Comparison of ENCODE assay signal across 8 cellular contexts in the genomic region with DNA sequence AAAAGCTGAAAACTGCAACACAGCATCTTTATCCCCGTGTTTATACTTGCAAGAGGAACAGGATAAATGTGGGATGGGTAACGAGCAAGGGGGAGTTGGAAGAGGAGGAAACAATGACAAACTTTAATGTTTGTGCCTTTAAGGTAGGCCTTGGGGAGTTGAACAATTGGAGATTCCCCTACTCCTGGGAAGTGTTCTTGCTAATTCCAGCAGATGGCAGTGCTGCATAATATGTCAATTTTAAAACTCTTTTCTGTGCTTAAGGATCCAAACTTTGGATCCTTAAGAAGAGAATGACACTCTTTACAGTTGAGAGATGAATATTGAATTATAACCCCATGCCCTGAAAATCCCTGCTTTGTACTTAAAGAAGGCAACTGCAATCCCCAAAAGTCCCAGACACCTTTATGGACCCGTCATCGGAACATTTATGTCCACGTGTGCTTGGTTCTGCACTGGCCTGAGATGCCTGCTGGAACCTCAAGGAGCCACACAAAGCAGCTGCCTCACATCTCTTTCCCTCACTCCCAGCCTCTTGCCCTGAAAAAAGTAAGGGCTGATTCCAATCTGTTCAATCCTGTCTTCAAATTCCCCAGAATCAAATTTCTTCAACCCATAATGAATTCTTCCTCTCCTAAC. TPM values are rescaled to one million over a fixed set of nuclear protein-coding genes. Genes with fewer than 3 reads are reported as not detected.
A peak's percentile ranks its signal among the peaks of the same experiment; 100 is the strongest.
DNase-seq lines count a peak whose midpoint lies in the region; ATAC-seq, FAIRE-seq and TF ChIP-seq lines count a peak whose summit lies in the region.

No MANE protein-coding gene starts in this region.

- ATAC-seq in T-helper 17 cell (peak; percentile 80), pancreas (peak; percentile 73 to 92 (median 89)), GM21717 (IDR thresholded peaks at IDR 0.05; ENCODE audit: unreplicated experiment) (no peak)

- TF ChIP-seq CTCF in pancreas (IDR thresholded peaks at IDR 0.05), result peak; percentile 49 to 71 (median 63)

- H3K4me1 Mint-ChIP-seq in activated CD4-positive, alpha-beta T cell treated with anti-CD3 and anti-CD28 coated beads, Interleukin-2, amount 10 ng/mL, durations not matched to agents 7 days and 5 days, result peaks cover 2% of the 10 kb centered on the region
- peaks cover 3% of the 10 kb centered on the region for H3K4me1 Mint-ChIP-seq in T-helper 17 cell
- no peaks in the 10 kb centered on the region for H3K4me1 Mint-ChIP-seq in activated T-helper 1 cell treated with anti-CD3 and anti-CD28 coated beads, Interleukin-12 subunit alpha, Interleukin-12 subunit beta, Interleukin-2, Interleukin-4 antibody, amounts not matched to agents 30 ng/mL and 10 ng/mL and 1 ng/mL, durations not matched to agents 14 hours and 24 hours and 36 hours (ENCODE audit: low read depth)

- FAIRE-seq in pancreas (lab: Jason Lieb, UNC), result peak; percentile 45

- 36 to 40% methylated on average over 5 of the region's 5 CpGs for WGBS in pancreas, 2 donors

- intact Hi-C loops in pancreas (cut with DNase I), result loop anchor here (5.0 to 10.0 kb wide), 4 partner anchors 126 to 141 kb away; no protein-coding TSS in a partner anchor
- intact Hi-C loops in activated T-helper 1 cell treated with anti-CD3 and anti-CD28 coated beads, Interleukin-12 subunit alpha, Interleukin-12 subunit beta, Interleukin-2, Interleukin-4 antibody, amounts not matched to agents 30 ng/mL and 10 ng/mL and 1 ng/mL, durations not matched to agents 14 hours and 24 hours and 36 hours (cut with micrococcal nuclease), result loop anchor here (1.0 to 10.0 kb wide), 3 partner anchors 11 to 1438 kb away; no protein-coding TSS in a partner anchor

- H3K9me3 ChIP-seq in T-helper 17 cell (ENCODE audit: control insufficient read depth, low read length, poor library complexity, severe bottlenecking) (no peaks in the 10 kb centered on the region), pancreas (no peaks in the 10 kb centered on the region)

- CTCF ChIA-PET in activated CD4-positive, alpha-beta T cell treated with anti-CD3 and anti-CD28 coated beads, Interleukin-2, amount 10 ng/mL, durations not matched to agents 7 days and 5 days (lab: Charles Lee), result no interaction called here

- DNase-seq in activated CD4-positive, alpha-beta T cell treated with anti-CD3 and anti-CD28 coated beads, Interleukin-2, amount 10 ng/mL, durations not matched to agents 7 days and 5 days, result peak; percentile 34
- no peak for DNase-seq in activated CD4-positive, alpha-beta T cell treated with anti-CD3 and anti-CD28 coated beads for 4 hours
- peak; percentile 37 for DNase-seq in KG1 (lab: John Stamatoyannopoulos, UW)
- no peak for DNase-seq in T-helper 17 cell
- peak; percentile 47 for DNase-seq in foreskin melanocyte
- peak in 1 of 6 donors; percentile 36 for DNase-seq in pancreas
- DNase-seq in activated T-helper 1 cell treated with anti-CD3 and anti-CD28 coated beads, Interleukin-12 subunit alpha, Interleukin-12 subunit beta, Interleukin-2, Interleukin-4 antibody, amounts not matched to agents 30 ng/mL and 10 ng/mL and 1 ng/mL, durations not matched to agents 14 hours and 24 hours and 36 hours (ENCODE audit: low spot score), result no peak

- peaks cover 2% of the 10 kb centered on the region for H3K27me3 Mint-ChIP-seq in activated CD4-positive, alpha-beta T cell treated with anti-CD3 and anti-CD28 coated beads, Interleukin-2, amount 10 ng/mL, durations not matched to agents 7 days and 5 days
- peaks cover 14% of the 10 kb centered on the region for H3K27me3 Mint-ChIP-seq in T-helper 17 cell
- peaks cover 5% of the 10 kb centered on the region for H3K27me3 Mint-ChIP-seq in activated T-helper 1 cell treated with anti-CD3 and anti-CD28 coated beads, Interleukin-12 subunit alpha, Interleukin-12 subunit beta, Interleukin-2, Interleukin-4 antibody, amounts not matched to agents 30 ng/mL and 10 ng/mL and 1 ng/mL, durations not matched to agents 14 hours and 24 hours and 36 hours (ENCODE audit: insufficient read depth)

- POLR2A ChIA-PET in activated CD4-positive, alpha-beta T cell treated with anti-CD3 and anti-CD28 coated beads, Interleukin-2, amount 10 ng/mL, durations not matched to agents 7 days and 5 days (lab: Charles Lee), result no interaction called here

- no peak overlapping the region for H3K27ac Mint-ChIP-seq in activated CD4-positive, alpha-beta T cell treated with anti-CD3 and anti-CD28 coated beads, Interleukin-2, amount 10 ng/mL, durations not matched to agents 7 days and 5 days
- H3K27ac Mint-ChIP-seq in T-helper 17 cell, result no peak overlapping the region
- no peak overlapping the region for H3K27ac Mint-ChIP-seq in activated T-helper 1 cell treated with anti-CD3 and anti-CD28 coated beads, Interleukin-12 subunit alpha, Interleukin-12 subunit beta, Interleukin-2, Interleukin-4 antibody, amounts not matched to agents 30 ng/mL and 10 ng/mL and 1 ng/mL, durations not matched to agents 14 hours and 24 hours and 36 hours

- no peak overlapping the region for H3K4me3 ChIP-seq in pancreas

- peaks cover 0 to 3% (median 0%) of the 10 kb centered on the region in 3 donors for H3K4me1 ChIP-seq in pancreas

- no peaks in the 10 kb centered on the region for H3K9me3 Mint-ChIP-seq in activated CD4-positive, alpha-beta T cell treated with anti-CD3 and anti-CD28 coated beads, Interleukin-2, amount 10 ng/mL, durations not matched to agents 7 days and 5 days
- H3K9me3 Mint-ChIP-seq in activated T-helper 1 cell treated with anti-CD3 and anti-CD28 coated beads, Interleukin-12 subunit alpha, Interleukin-12 subunit beta, Interleukin-2, Interleukin-4 antibody, amounts not matched to agents 30 ng/mL and 10 ng/mL and 1 ng/mL, durations not matched to agents 14 hours and 24 hours and 36 hours, result no peaks in the 10 kb centered on the region

- no peaks in the 10 kb centered on the region for H3K27me3 ChIP-seq in pancreas

- H3K36me3 Mint-ChIP-seq in activated CD4-positive, alpha-beta T cell treated with anti-CD3 and anti-CD28 coated beads, Interleukin-2, amount 10 ng/mL, durations not matched to agents 7 days and 5 days (ENCODE audit: low read depth), result peaks cover 12% of the 10 kb centered on the region
- H3K36me3 Mint-ChIP-seq in T-helper 17 cell (ENCODE audit: low read depth), result peaks cover 3% of the 10 kb centered on the region
- H3K36me3 Mint-ChIP-seq in activated T-helper 1 cell treated with anti-CD3 and anti-CD28 coated beads, Interleukin-12 subunit alpha, Interleukin-12 subunit beta, Interleukin-2, Interleukin-4 antibody, amounts not matched to agents 30 ng/mL and 10 ng/mL and 1 ng/mL, durations not matched to agents 14 hours and 24 hours and 36 hours (ENCODE audit: low read depth), result peaks cover 11% of the 10 kb centered on the region

- no peak overlapping the region for H3K4me3 Mint-ChIP-seq in activated CD4-positive, alpha-beta T cell treated with anti-CD3 and anti-CD28 coated beads, Interleukin-2, amount 10 ng/mL, durations not matched to agents 7 days and 5 days
- no peak overlapping the region for H3K4me3 Mint-ChIP-seq in T-helper 17 cell
- no peak overlapping the region for H3K4me3 Mint-ChIP-seq in activated T-helper 1 cell treated with anti-CD3 and anti-CD28 coated beads, Interleukin-12 subunit alpha, Interleukin-12 subunit beta, Interleukin-2, Interleukin-4 antibody, amounts not matched to agents 30 ng/mL and 10 ng/mL and 1 ng/mL, durations not matched to agents 14 hours and 24 hours and 36 hours

- H3K36me3 ChIP-seq in pancreas, result no peaks in the 10 kb centered on the region

- no peak overlapping the region for H3K27ac ChIP-seq in pancreas

RNA-seq across cellular contexts. Expression of a gene that starts 12.0 kb away (rescaled TPM):
- 10 to 100 TPM; 39.6 to 46.3 TPM for total RNA-seq in activated CD4-positive, alpha-beta T cell treated with anti-CD3 and anti-CD28 coated beads, Interleukin-2, amount 10 ng/mL, durations not matched to agents 7 days and 5 days
- total RNA-seq in T-helper 17 cell (10 to 100 TPM; 12.7 to 15.2 TPM), pancreas (1 to 10 TPM; 3.7 to 8.1 (median 4.2) TPM)
- polyA plus RNA-seq in pancreas, result 1 to 10 TPM; 2.9 to 6.1 TPM
- 8.7 TPM in 2 replicates for total RNA-seq in activated T-helper 1 cell treated with anti-CD3 and anti-CD28 coated beads, Interleukin-12 subunit alpha, Interleukin-12 subunit beta, Interleukin-2, Interleukin-4 antibody, amounts not matched to agents 30 ng/mL and 10 ng/mL and 1 ng/mL, durations not matched to agents 14 hours and 24 hours and 36 hours

RNA-seq across cellular contexts. Expression of a gene that starts 33.9 kb away (rescaled TPM):
- 10 to 100 TPM; 42.9 to 45.0 TPM for total RNA-seq in activated CD4-positive, alpha-beta T cell treated with anti-CD3 and anti-CD28 coated beads, Interleukin-2, amount 10 ng/mL, durations not matched to agents 7 days and 5 days
- total RNA-seq in T-helper 17 cell (1 to 10 TPM; 1.9 to 3.8 TPM), pancreas (1 to 10 TPM; 2.4 to 9.3 (median 3.8) TPM)
- 10 to 100 TPM in 1 of 2 donors, 1 to 10 TPM in 1; 4.0 to 11.4 TPM for polyA plus RNA-seq in pancreas
- total RNA-seq in activated T-helper 1 cell treated with anti-CD3 and anti-CD28 coated beads, Interleukin-12 subunit alpha, Interleukin-12 subunit beta, Interleukin-2, Interleukin-4 antibody, amounts not matched to agents 30 ng/mL and 10 ng/mL and 1 ng/mL, durations not matched to agents 14 hours and 24 hours and 36 hours, result 0.39 and 0.59 TPM in 2 replicates

RNA-seq across cellular contexts. Expression of a gene that starts 48.5 kb away (rescaled TPM):
- total RNA-seq in activated CD4-positive, alpha-beta T cell treated with anti-CD3 and anti-CD28 coated beads, Interleukin-2, amount 10 ng/mL, durations not matched to agents 7 days and 5 days, result not detected
- total RNA-seq in T-helper 17 cell (not detected), pancreas (not detected)
- polyA plus RNA-seq in pancreas, result under 1 TPM in 1 of 2 donors, not detected in 1; 0.05 TPM
- total RNA-seq in activated T-helper 1 cell treated with anti-CD3 and anti-CD28 coated beads, Interleukin-12 subunit alpha, Interleukin-12 subunit beta, Interleukin-2, Interleukin-4 antibody, amounts not matched to agents 30 ng/mL and 10 ng/mL and 1 ng/mL, durations not matched to agents 14 hours and 24 hours and 36 hours, result not detected in 2 replicates

Comparison
In these comparisons a context has a peak if more than half of its experiments do, and no peak if none do; other contexts are left out.
1. DNase-seq: peak in activated CD4-positive, alpha-beta T cell treated with anti-CD3 and anti-CD28 coated beads, Interleukin-2, amount 10 ng/mL, durations not matched to agents 7 days and 5 days (single experiment), KG1 (single experiment) and foreskin melanocyte (single experiment); none in activated CD4-positive, alpha-beta T cell treated with anti-CD3 and anti-CD28 coated beads for 4 hours (0 of 2), T-helper 17 cell (0 of 3) and activated T-helper 1 cell treated with anti-CD3 and anti-CD28 coated beads, Interleukin-12 subunit alpha, Interleukin-12 subunit beta, Interleukin-2, Interleukin-4 antibody, amounts not matched to agents 30 ng/mL and 10 ng/mL and 1 ng/mL, durations not matched to agents 14 hours and 24 hours and 36 hours (single experiment).
2. RNA of a gene that starts 33.9 kb away (total RNA-seq): 42.9 to 45.0 TPM in activated CD4-positive, alpha-beta T cell treated with anti-CD3 and anti-CD28 coated beads, Interleukin-2, amount 10 ng/mL, durations not matched to agents 7 days and 5 days; 2.4 to 9.3 TPM in pancreas, 1.9 to 3.8 TPM in T-helper 17 cell and 0.39 to 0.59 TPM in activated T-helper 1 cell treated with anti-CD3 and anti-CD28 coated beads, Interleukin-12 subunit alpha, Interleukin-12 subunit beta, Interleukin-2, Interleukin-4 antibody, amounts not matched to agents 30 ng/mL and 10 ng/mL and 1 ng/mL, durations not matched to agents 14 hours and 24 hours and 36 hours; every median in the first group is over 4 times any median in the second.